Comparison of ENCODE assay signal across 1 cellular context in the genomic region with DNA sequence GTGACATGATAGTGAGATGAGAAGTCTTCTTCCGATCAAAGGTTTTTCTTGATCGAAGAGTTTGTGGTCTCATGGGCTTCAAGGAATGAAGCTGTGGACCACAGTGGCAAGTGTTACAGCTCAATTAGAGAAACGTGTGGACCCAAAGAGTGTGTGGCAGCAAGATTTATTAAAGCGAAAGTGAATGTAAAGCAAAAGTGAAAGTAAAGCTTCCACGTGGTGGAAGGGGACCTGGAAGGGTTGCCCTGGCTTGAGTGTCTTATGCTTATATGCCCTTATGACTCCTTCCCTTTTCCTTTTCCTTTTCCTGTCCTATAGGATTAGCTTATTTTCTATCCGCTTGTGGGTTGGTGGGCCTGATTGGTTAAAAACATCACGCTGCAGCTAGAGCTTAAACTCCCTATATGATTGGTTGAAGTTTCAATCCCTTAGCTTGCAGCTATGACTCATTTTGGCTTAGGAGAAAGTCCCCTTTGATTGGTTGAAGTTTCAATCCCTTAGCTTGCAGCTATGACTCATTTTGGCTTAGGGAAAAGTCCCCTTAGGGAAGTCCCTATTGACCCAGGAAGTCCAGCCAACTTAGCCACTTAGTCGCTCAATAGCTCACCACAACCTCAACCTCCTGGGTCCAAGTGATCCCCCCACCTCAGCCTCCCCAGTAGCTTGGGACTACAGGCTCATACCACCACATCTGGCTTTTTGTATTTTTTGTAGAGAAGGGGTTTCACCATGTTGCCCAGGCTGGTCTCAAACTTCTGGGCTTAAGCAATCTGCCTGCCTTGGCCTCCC.
TF ChIP-seq lines count a peak whose summit lies in the region.

No MANE protein-coding gene starts in this region.

TF ChIP-seq in HepG2, 621 proteins besides CTCF, POLR2A, EP300 and RAD21 (continued from another document):
- peak; percentile 55 for TF ChIP-seq SAP130 (CRISPR knock-in tag; IDR thresholded peaks at IDR 0.05; ENCODE audit: low read depth)
- TF ChIP-seq, protein P1, sequence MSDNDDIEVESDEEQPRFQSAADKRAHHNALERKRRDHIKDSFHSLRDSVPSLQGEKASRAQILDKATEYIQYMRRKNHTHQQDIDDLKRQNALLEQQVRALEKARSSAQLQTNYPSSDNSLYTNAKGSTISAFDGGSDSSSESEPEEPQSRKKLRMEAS (IDR thresholded peaks at IDR 0.05), result 0 out of 2 replicates have a peak, but pooled peaks have one; percentile 44
- peak; percentile 23; the same call in 1 of the 2 replicates for TF ChIP-seq NFYC (CRISPR knock-in tag; IDR thresholded peaks at IDR 0.05)
- TF ChIP-seq, protein P2, sequence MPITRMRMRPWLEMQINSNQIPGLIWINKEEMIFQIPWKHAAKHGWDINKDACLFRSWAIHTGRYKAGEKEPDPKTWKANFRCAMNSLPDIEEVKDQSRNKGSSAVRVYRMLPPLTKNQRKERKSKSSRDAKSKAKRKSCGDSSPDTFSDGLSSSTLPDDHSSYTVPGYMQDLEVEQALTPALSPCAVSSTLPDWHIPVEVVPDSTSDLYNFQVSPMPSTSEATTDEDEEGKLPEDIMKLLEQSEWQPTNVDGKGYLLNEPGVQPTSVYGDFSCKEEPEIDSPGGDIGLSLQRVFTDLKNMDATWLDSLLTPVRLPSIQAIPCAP (CRISPR knock-in tag; IDR thresholded peaks at IDR 0.05; ENCODE audit: low read depth), result peak; percentile 95; the same call in 1 of the 2 replicates
- TF ChIP-seq ZNF331 (CRISPR knock-in tag; IDR thresholded peaks at IDR 0.05), result no peak
- peak; percentile 99 for TF ChIP-seq IRF2 (CRISPR knock-in tag; IDR thresholded peaks at IDR 0.05)
